ENCODE assay signal across 1 cellular context in the genomic region with DNA sequence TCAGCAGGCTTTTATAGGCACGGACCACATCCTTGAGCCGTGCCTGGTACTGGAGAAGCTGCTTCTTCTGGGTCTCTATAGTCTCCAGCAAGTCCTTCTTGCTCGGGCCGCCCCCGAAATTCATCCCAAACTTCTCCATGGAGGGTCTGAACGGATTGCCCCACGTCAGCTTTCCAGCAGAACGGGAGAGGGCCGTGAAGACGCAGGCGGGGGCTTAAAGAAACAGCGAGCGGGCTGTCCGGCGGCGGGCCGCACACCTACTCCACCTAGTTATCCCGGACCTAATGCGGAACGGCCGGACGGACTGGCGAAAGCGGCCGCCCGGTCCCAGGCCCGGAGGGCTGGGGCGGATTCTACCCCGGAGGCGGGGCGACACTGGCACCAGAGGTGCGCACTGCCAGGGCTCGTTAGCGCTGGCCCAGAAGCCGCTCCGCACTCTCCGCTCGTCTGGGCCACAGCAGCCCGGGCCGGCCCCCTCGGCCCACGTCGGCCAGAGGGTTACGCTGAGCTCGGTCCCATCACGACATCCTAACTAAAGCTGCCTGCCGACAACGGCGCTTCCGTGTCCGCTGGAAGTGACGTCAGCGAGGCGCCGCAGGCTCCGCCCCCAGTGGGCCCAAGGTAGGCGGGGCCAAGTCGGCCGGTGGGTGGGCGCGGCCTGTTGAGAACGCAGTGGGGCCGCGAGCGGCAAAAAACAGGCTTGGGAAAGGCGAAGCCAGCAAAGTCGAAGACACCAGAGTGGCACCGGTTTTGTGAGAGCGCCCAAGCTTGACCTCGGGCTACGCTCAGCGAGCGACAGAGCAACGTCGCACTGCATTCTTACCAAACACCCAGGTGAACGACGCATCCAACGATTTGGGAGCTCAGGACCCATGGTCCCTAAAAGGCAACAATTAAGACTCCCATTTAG.
A peak's percentile ranks its signal among the peaks of the same experiment; 100 is the strongest.
TF ChIP-seq lines count a peak whose summit lies in the region.

A gene with protein sequence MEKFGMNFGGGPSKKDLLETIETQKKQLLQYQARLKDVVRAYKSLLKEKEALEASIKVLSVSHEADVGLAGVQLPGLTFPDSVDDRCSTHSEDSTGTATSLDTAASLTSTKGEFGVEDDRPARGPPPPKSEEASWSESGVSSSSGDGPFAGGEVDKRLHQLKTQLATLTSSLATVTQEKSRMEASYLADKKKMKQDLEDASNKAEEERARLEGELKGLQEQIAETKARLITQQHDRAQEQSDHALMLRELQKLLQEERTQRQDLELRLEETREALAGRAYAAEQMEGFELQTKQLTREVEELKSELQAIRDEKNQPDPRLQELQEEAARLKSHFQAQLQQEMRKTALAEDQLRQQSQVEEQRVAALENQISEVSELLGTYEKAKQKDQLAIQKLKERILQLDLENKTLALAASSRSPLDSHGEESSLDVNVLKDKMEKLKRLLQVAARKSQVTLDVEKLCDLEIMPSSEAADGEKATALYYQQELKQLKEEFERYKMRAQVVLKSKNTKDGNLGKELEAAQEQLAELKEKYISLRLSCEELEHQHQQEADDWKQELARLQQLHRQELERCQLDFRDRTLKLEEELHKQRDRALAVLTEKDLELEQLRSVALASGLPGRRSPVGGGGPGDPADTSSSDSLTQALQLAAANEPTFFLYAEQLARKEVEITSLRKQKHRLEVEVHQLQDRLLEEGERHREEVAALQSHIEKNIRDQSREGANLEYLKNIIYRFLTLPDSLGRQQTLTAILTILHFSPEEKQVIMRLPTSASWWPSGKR (minus strand): TSS at position 553 of the 910 bp plus-strand sequence. CDS start 414 bp downstream, at position 139.

TF ChIP-seq in K562, 482 proteins besides CTCF, POLR2A, EP300 and RAD21 (continued from another document and continues in another):
- TF ChIP-seq, protein P1, sequence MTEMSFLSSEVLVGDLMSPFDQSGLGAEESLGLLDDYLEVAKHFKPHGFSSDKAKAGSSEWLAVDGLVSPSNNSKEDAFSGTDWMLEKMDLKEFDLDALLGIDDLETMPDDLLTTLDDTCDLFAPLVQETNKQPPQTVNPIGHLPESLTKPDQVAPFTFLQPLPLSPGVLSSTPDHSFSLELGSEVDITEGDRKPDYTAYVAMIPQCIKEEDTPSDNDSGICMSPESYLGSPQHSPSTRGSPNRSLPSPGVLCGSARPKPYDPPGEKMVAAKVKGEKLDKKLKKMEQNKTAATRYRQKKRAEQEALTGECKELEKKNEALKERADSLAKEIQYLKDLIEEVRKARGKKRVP (CRISPR knock-in tag; IDR thresholded peaks at IDR 0.05) = peak; percentile 59; the same call in 1 of the 2 replicates
- TF ChIP-seq, protein P2, sequence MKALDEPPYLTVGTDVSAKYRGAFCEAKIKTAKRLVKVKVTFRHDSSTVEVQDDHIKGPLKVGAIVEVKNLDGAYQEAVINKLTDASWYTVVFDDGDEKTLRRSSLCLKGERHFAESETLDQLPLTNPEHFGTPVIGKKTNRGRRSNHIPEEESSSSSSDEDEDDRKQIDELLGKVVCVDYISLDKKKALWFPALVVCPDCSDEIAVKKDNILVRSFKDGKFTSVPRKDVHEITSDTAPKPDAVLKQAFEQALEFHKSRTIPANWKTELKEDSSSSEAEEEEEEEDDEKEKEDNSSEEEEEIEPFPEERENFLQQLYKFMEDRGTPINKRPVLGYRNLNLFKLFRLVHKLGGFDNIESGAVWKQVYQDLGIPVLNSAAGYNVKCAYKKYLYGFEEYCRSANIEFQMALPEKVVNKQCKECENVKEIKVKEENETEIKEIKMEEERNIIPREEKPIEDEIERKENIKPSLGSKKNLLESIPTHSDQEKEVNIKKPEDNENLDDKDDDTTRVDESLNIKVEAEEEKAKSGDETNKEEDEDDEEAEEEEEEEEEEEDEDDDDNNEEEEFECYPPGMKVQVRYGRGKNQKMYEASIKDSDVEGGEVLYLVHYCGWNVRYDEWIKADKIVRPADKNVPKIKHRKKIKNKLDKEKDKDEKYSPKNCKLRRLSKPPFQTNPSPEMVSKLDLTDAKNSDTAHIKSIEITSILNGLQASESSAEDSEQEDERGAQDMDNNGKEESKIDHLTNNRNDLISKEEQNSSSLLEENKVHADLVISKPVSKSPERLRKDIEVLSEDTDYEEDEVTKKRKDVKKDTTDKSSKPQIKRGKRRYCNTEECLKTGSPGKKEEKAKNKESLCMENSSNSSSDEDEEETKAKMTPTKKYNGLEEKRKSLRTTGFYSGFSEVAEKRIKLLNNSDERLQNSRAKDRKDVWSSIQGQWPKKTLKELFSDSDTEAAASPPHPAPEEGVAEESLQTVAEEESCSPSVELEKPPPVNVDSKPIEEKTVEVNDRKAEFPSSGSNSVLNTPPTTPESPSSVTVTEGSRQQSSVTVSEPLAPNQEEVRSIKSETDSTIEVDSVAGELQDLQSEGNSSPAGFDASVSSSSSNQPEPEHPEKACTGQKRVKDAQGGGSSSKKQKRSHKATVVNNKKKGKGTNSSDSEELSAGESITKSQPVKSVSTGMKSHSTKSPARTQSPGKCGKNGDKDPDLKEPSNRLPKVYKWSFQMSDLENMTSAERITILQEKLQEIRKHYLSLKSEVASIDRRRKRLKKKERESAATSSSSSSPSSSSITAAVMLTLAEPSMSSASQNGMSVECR (CRISPR knock-in tag; IDR thresholded peaks at IDR 0.05) = peak; percentile 69
- TF ChIP-seq ZNF3 (CRISPR knock-in tag; IDR thresholded peaks at IDR 0.05) = no peak
- no peak for TF ChIP-seq EHMT2 (IDR thresholded peaks at IDR 0.05)
- TF ChIP-seq FIP1L1 (IDR thresholded peaks at IDR 0.05; ENCODE audit: low read depth, low read length, poor library complexity, severe bottlenecking) = peak; percentile 79
- TF ChIP-seq FOXK1 (CRISPR knock-in tag; IDR thresholded peaks at IDR 0.05; ENCODE audit: borderline replicate concordance) = peak; percentile 91
- TF ChIP-seq, protein P3, sequence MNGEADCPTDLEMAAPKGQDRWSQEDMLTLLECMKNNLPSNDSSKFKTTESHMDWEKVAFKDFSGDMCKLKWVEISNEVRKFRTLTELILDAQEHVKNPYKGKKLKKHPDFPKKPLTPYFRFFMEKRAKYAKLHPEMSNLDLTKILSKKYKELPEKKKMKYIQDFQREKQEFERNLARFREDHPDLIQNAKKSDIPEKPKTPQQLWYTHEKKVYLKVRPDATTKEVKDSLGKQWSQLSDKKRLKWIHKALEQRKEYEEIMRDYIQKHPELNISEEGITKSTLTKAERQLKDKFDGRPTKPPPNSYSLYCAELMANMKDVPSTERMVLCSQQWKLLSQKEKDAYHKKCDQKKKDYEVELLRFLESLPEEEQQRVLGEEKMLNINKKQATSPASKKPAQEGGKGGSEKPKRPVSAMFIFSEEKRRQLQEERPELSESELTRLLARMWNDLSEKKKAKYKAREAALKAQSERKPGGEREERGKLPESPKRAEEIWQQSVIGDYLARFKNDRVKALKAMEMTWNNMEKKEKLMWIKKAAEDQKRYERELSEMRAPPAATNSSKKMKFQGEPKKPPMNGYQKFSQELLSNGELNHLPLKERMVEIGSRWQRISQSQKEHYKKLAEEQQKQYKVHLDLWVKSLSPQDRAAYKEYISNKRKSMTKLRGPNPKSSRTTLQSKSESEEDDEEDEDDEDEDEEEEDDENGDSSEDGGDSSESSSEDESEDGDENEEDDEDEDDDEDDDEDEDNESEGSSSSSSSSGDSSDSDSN (IDR thresholded peaks at IDR 0.05; ENCODE audit: borderline replicate concordance in 1 of 2, low read depth in 2 of 2, low read length in 2 of 2) = peak in 1 of 2 experiments; percentile 76; a peak in 1 of 4 replicates
- TF ChIP-seq ZKSCAN1 (IDR thresholded peaks at IDR 0.05; ENCODE audit: low read depth, low read length) = peak; percentile 65; the same call in 1 of the 2 replicates
- peak; percentile 60; the same call in 1 of the 2 replicates for TF ChIP-seq DMBX1 (CRISPR knock-in tag; IDR thresholded peaks at IDR 0.05; ENCODE audit: borderline replicate concordance)
- TF ChIP-seq MXI1 (IDR thresholded peaks at IDR 0.05; ENCODE audit: low read depth, low read length) = peak; percentile 56; the same call in 1 of the 2 replicates
- no peak for TF ChIP-seq ZNF507 (tag; conservative IDR thresholded peaks at IDR 0.05)
- TF ChIP-seq, protein P4, sequence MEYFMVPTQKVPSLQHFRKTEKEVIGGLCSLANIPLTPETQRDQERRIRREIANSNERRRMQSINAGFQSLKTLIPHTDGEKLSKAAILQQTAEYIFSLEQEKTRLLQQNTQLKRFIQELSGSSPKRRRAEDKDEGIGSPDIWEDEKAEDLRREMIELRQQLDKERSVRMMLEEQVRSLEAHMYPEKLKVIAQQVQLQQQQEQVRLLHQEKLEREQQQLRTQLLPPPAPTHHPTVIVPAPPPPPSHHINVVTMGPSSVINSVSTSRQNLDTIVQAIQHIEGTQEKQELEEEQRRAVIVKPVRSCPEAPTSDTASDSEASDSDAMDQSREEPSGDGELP (CRISPR knock-in tag; IDR thresholded peaks at IDR 0.05; ENCODE audit: borderline replicate concordance) = peak; percentile 82
- TF ChIP-seq, protein P5, sequence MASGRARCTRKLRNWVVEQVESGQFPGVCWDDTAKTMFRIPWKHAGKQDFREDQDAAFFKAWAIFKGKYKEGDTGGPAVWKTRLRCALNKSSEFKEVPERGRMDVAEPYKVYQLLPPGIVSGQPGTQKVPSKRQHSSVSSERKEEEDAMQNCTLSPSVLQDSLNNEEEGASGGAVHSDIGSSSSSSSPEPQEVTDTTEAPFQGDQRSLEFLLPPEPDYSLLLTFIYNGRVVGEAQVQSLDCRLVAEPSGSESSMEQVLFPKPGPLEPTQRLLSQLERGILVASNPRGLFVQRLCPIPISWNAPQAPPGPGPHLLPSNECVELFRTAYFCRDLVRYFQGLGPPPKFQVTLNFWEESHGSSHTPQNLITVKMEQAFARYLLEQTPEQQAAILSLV (tag; IDR thresholded peaks at IDR 0.05) = no peak
- TF ChIP-seq CXXC5 (CRISPR knock-in tag; IDR thresholded peaks at IDR 0.05) = peak; percentile 97
- TF ChIP-seq NONO (IDR thresholded peaks at IDR 0.05; ENCODE audit: low read depth in 2 of 2, low read length in 1 of 2) = peak in 1 of 2 experiments; percentile 22; a peak in 1 of 4 replicates
- peak; percentile 63 for TF ChIP-seq TBP (optimal IDR thresholded peaks at IDR 0.05; ENCODE audit: low read depth, low read length)
- TF ChIP-seq NR1H2 (CRISPR knock-in tag; IDR thresholded peaks at IDR 0.05) = peak; percentile 5; the same call in 1 of the 2 replicates
- TF ChIP-seq ZNF586 (CRISPR knock-in tag; conservative IDR thresholded peaks at IDR 0.05) = no peak
- peak; percentile 83 for TF ChIP-seq JUN (IDR thresholded peaks at IDR 0.05; ENCODE audit: borderline replicate concordance, low read depth, low read length)
- peak; percentile 94 for TF ChIP-seq JUN (CRISPR knock-in tag; IDR thresholded peaks at IDR 0.05; ENCODE audit: borderline replicate concordance)
- no peak; the same call in 1 of the 2 replicates for TF ChIP-seq THRAP3 (IDR thresholded peaks at IDR 0.05; ENCODE audit: borderline replicate concordance)
- no peak for TF ChIP-seq BDP1 (IDR thresholded peaks at IDR 0.05; ENCODE audit: insufficient read depth, insufficient read length)
- no peak for TF ChIP-seq ZNF589 (CRISPR knock-in tag; IDR thresholded peaks at IDR 0.05; ENCODE audit: low read depth)
- TF ChIP-seq, protein P6, sequence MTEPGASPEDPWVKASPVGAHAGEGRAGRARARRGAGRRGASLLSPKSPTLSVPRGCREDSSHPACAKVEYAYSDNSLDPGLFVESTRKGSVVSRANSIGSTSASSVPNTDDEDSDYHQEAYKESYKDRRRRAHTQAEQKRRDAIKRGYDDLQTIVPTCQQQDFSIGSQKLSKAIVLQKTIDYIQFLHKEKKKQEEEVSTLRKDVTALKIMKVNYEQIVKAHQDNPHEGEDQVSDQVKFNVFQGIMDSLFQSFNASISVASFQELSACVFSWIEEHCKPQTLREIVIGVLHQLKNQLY (CRISPR knock-in tag; conservative IDR thresholded peaks at IDR 0.05) = peak; percentile 52 to 70; a peak in 2 of 4 replicates
- TF ChIP-seq RBFOX2 (IDR thresholded peaks at IDR 0.05; ENCODE audit: low read depth, low read length) = peak; percentile 96
- TF ChIP-seq CBFA2T3 (IDR thresholded peaks at IDR 0.05) = no peak
- TF ChIP-seq ETV5 (CRISPR knock-in tag; IDR thresholded peaks at IDR 0.05; ENCODE audit: low read depth) = peak; percentile 78
- TF ChIP-seq SOX6 (IDR thresholded peaks at IDR 0.05) = peak; percentile 25; the same call in 1 of the 2 replicates
- TF ChIP-seq TFAM (CRISPR knock-in tag; conservative IDR thresholded peaks at IDR 0.05) = no peak
- no peak for TF ChIP-seq NCOA2 (IDR thresholded peaks at IDR 0.05; ENCODE audit: partially characterized antibody in 2 of 2)
- TF ChIP-seq TCF7 (IDR thresholded peaks at IDR 0.05; ENCODE audit: borderline replicate concordance) = no peak
- TF ChIP-seq RFX7 (CRISPR knock-in tag; IDR thresholded peaks at IDR 0.05) = no peak
- peak; percentile 84 for TF ChIP-seq SP1 (CRISPR knock-in tag; IDR thresholded peaks at IDR 0.05)
- TF ChIP-seq, protein P7, sequence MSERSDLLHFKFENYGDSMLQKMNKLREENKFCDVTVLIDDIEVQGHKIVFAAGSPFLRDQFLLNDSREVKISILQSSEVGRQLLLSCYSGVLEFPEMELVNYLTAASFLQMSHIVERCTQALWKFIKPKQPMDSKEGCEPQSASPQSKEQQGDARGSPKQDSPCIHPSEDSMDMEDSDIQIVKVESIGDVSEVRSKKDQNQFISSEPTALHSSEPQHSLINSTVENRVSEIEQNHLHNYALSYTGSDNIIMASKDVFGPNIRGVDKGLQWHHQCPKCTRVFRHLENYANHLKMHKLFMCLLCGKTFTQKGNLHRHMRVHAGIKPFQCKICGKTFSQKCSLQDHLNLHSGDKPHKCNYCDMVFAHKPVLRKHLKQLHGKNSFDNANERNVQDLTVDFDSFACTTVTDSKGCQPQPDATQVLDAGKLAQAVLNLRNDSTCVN (CRISPR knock-in tag; IDR thresholded peaks at IDR 0.05) = peak; percentile 77; the same call in 1 of the 2 replicates
- TF ChIP-seq ETV1 (tag; conservative IDR thresholded peaks at IDR 0.05; ENCODE audit: low read depth) = peak; percentile 47; the same call in 1 of the 2 replicates
- TF ChIP-seq TSC22D4 (tag; IDR thresholded peaks at IDR 0.05) = no peak
- TF ChIP-seq, protein P8, sequence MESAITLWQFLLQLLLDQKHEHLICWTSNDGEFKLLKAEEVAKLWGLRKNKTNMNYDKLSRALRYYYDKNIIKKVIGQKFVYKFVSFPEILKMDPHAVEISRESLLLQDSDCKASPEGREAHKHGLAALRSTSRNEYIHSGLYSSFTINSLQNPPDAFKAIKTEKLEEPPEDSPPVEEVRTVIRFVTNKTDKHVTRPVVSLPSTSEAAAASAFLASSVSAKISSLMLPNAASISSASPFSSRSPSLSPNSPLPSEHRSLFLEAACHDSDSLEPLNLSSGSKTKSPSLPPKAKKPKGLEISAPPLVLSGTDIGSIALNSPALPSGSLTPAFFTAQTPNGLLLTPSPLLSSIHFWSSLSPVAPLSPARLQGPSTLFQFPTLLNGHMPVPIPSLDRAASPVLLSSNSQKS (CRISPR knock-in tag; IDR thresholded peaks at IDR 0.05) = 0 out of 2 replicates have a peak, but pooled peaks have one; percentile 42
- TF ChIP-seq CBFA2T2 (conservative IDR thresholded peaks at IDR 0.05) = no peak
- TF ChIP-seq ELF4 (CRISPR knock-in tag; IDR thresholded peaks at IDR 0.05) = no peak
- TF ChIP-seq, protein P9, sequence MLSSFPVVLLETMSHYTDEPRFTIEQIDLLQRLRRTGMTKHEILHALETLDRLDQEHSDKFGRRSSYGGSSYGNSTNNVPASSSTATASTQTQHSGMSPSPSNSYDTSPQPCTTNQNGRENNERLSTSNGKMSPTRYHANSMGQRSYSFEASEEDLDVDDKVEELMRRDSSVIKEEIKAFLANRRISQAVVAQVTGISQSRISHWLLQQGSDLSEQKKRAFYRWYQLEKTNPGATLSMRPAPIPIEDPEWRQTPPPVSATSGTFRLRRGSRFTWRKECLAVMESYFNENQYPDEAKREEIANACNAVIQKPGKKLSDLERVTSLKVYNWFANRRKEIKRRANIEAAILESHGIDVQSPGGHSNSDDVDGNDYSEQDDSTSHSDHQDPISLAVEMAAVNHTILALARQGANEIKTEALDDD (IDR thresholded peaks at IDR 0.05) = no peak
- peak; percentile 37 to 66; a peak in 1 of 4 replicates for TF ChIP-seq RCOR1 (IDR thresholded peaks at IDR 0.05; ENCODE audit: borderline replicate concordance in 1 of 2, low read depth in 2 of 2, low read length in 2 of 2)
- TF ChIP-seq CC2D1A (IDR thresholded peaks at IDR 0.05) = no peak
- TF ChIP-seq ZNF668 (CRISPR knock-in tag; IDR thresholded peaks at IDR 0.05) = peak; percentile 66; the same call in 1 of the 2 replicates
